1 cellular context compared by ENCODE assay signal in genomic region chr2:20868377-20868776, GRCh38.
TF ChIP-seq lines count a peak whose summit lies in the region.

No MANE protein-coding gene starts in this region.

TF ChIP-seq in GM12878, 131 proteins besides CTCF, POLR2A, EP300 and RAD21 (continued from another document and continues in another):
- TF ChIP-seq IRF4 (IDR thresholded peaks at IDR 0.05; ENCODE audit: low read depth, low read length) (peak; percentile 93), ASH2L (IDR thresholded peaks at IDR 0.05; ENCODE audit: borderline replicate concordance, low read depth) (no peak), CEBPZ (IDR thresholded peaks at IDR 0.05; ENCODE audit: low read depth, low read length) (no peak), POLR2AphosphoS2 (IDR thresholded peaks at IDR 0.05; ENCODE audit: low read depth, low read length) (no peak), MTA3 (IDR thresholded peaks at IDR 0.05; ENCODE audit: borderline replicate concordance, low read length) (no peak), RBBP5 (conservative IDR thresholded peaks at IDR 0.05) (no peak), PAX8 (IDR thresholded peaks at IDR 0.05) (no peak), MXI1 (IDR thresholded peaks at IDR 0.05; ENCODE audit: low read depth, low read length) (no peak), HDAC6 (IDR thresholded peaks at IDR 0.05; ENCODE audit: unreplicated experiment) (no peak), KLF5 (IDR thresholded peaks at IDR 0.05; ENCODE audit: partially characterized antibody) (no peak), CHD2 (IDR thresholded peaks at IDR 0.05; ENCODE audit: borderline replicate concordance, low read depth, low read length) (no peak), SP1 (IDR thresholded peaks at IDR 0.05; ENCODE audit: low read depth, low read length) (no peak), ZBTB11 (CRISPR knock-in tag; IDR thresholded peaks at IDR 0.05) (no peak), CBX5 (IDR thresholded peaks at IDR 0.05; ENCODE audit: low read depth) (0 out of 2 replicates have a peak, but pooled peaks have one; percentile 66), SMARCA5 (IDR thresholded peaks at IDR 0.05) (no peak), POU2F2 (IDR thresholded peaks at IDR 0.05; ENCODE audit: borderline replicate concordance, low read depth, low read length) (no peak), ZSCAN29 (IDR thresholded peaks at IDR 0.05) (no peak), SMAD5 (IDR thresholded peaks at IDR 0.05; ENCODE audit: low read depth) (no peak), EZH2 (IDR thresholded peaks at IDR 0.05; ENCODE audit: borderline replicate concordance, control insufficient read depth, low read depth, low read length) (no peak), TCF7 (IDR thresholded peaks at IDR 0.05; ENCODE audit: borderline replicate concordance) (peak; percentile 75), NFXL1 (IDR thresholded peaks at IDR 0.05; ENCODE audit: borderline replicate concordance) (no peak), NFIC (IDR thresholded peaks at IDR 0.05; ENCODE audit: low read depth, low read length) (peak; percentile 72), NRF1 (conservative IDR thresholded peaks at IDR 0.05; ENCODE audit: low read depth, low read length) (no peak), PML (IDR thresholded peaks at IDR 0.05; ENCODE audit: low read length) (no peak; the same call in 1 of the 2 replicates), SMC3 (IDR thresholded peaks at IDR 0.05; ENCODE audit: borderline replicate concordance, low read length) (no peak), CBX3 (IDR thresholded peaks at IDR 0.05; ENCODE audit: borderline replicate concordance, low read depth) (no peak), ATF7 (IDR thresholded peaks at IDR 0.05; ENCODE audit: low read depth) (no peak), HDGF (IDR thresholded peaks at IDR 0.05) (no peak), BHLHE40 (IDR thresholded peaks at IDR 0.05; ENCODE audit: borderline replicate concordance in 1 of 2, low read depth in 2 of 2, low read length in 1 of 2) (no peak), ZNF274 (IDR thresholded peaks at IDR 0.05; ENCODE audit: insufficient read depth, insufficient read length) (no peak), SUPT20H (IDR thresholded peaks at IDR 0.05; ENCODE audit: borderline replicate concordance, control insufficient read depth, low read depth, low read length) (no peak), DPF2 (IDR thresholded peaks at IDR 0.05) (no peak), CREB1 (IDR thresholded peaks at IDR 0.05; ENCODE audit: low read depth) (0 out of 2 replicates have a peak, but pooled peaks have one; percentile 43), FOXM1 (IDR thresholded peaks at IDR 0.05; ENCODE audit: low read depth, low read length) (0 out of 2 replicates have a peak, but pooled peaks have one; percentile 30), SPI1 (IDR thresholded peaks at IDR 0.05; ENCODE audit: borderline replicate concordance, insufficient read depth, low read depth, low read length) (no peak), RUNX3 (IDR thresholded peaks at IDR 0.05; ENCODE audit: low read length) (peak; percentile 99), USF1 (IDR thresholded peaks at IDR 0.05; ENCODE audit: borderline replicate concordance, extremely low read length, insufficient read depth, low read depth, low read length) (peak; percentile 72), ZBTB40 (IDR thresholded peaks at IDR 0.05; ENCODE audit: borderline replicate concordance) (no peak), SRF (IDR thresholded peaks at IDR 0.05; ENCODE audit: low read depth in 2 of 2, low read length in 2 of 2) (no peak), RAD51 (IDR thresholded peaks at IDR 0.05) (peak; percentile 35; the same call in 1 of the 2 replicates), TBL1XR1 (IDR thresholded peaks at IDR 0.05; ENCODE audit: low read depth, low read length) (peak; percentile 66; the same call in 1 of the 2 replicates), SMAD1 (IDR thresholded peaks at IDR 0.05; ENCODE audit: low read depth, partially characterized antibody) (no peak), NR2C2 (IDR thresholded peaks at IDR 0.05; ENCODE audit: borderline replicate concordance, control insufficient read depth, insufficient read length, low read depth) (no peak), BMI1 (IDR thresholded peaks at IDR 0.05; ENCODE audit: borderline replicate concordance) (no peak)
- TF ChIP-seq, protein P1, sequence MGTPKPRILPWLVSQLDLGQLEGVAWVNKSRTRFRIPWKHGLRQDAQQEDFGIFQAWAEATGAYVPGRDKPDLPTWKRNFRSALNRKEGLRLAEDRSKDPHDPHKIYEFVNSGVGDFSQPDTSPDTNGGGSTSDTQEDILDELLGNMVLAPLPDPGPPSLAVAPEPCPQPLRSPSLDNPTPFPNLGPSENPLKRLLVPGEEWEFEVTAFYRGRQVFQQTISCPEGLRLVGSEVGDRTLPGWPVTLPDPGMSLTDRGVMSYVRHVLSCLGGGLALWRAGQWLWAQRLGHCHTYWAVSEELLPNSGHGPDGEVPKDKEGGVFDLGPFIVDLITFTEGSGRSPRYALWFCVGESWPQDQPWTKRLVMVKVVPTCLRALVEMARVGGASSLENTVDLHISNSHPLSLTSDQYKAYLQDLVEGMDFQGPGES (IDR thresholded peaks at IDR 0.05), result no peak
- TF ChIP-seq, protein P2, sequence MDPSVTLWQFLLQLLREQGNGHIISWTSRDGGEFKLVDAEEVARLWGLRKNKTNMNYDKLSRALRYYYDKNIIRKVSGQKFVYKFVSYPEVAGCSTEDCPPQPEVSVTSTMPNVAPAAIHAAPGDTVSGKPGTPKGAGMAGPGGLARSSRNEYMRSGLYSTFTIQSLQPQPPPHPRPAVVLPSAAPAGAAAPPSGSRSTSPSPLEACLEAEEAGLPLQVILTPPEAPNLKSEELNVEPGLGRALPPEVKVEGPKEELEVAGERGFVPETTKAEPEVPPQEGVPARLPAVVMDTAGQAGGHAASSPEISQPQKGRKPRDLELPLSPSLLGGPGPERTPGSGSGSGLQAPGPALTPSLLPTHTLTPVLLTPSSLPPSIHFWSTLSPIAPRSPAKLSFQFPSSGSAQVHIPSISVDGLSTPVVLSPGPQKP (IDR thresholded peaks at IDR 0.05; ENCODE audit: low read depth, low read length), result no peak
- TF ChIP-seq, protein P3, sequence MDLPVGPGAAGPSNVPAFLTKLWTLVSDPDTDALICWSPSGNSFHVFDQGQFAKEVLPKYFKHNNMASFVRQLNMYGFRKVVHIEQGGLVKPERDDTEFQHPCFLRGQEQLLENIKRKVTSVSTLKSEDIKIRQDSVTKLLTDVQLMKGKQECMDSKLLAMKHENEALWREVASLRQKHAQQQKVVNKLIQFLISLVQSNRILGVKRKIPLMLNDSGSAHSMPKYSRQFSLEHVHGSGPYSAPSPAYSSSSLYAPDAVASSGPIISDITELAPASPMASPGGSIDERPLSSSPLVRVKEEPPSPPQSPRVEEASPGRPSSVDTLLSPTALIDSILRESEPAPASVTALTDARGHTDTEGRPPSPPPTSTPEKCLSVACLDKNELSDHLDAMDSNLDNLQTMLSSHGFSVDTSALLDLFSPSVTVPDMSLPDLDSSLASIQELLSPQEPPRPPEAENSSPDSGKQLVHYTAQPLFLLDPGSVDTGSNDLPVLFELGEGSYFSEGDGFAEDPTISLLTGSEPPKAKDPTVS (IDR thresholded peaks at IDR 0.05; ENCODE audit: low read depth, low read length), result no peak
- TF ChIP-seq, protein P4, sequence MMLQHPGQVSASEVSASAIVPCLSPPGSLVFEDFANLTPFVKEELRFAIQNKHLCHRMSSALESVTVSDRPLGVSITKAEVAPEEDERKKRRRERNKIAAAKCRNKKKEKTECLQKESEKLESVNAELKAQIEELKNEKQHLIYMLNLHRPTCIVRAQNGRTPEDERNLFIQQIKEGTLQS (IDR thresholded peaks at IDR 0.05; ENCODE audit: borderline replicate concordance, extremely low read depth, low read depth, low read length), result no peak
- TF ChIP-seq, protein P5, sequence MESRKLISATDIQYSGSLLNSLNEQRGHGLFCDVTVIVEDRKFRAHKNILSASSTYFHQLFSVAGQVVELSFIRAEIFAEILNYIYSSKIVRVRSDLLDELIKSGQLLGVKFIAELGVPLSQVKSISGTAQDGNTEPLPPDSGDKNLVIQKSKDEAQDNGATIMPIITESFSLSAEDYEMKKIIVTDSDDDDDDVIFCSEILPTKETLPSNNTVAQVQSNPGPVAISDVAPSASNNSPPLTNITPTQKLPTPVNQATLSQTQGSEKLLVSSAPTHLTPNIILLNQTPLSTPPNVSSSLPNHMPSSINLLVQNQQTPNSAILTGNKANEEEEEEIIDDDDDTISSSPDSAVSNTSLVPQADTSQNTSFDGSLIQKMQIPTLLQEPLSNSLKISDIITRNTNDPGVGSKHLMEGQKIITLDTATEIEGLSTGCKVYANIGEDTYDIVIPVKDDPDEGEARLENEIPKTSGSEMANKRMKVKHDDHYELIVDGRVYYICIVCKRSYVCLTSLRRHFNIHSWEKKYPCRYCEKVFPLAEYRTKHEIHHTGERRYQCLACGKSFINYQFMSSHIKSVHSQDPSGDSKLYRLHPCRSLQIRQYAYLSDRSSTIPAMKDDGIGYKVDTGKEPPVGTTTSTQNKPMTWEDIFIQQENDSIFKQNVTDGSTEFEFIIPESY (IDR thresholded peaks at IDR 0.05), result no peak
- TF ChIP-seq, protein P6, sequence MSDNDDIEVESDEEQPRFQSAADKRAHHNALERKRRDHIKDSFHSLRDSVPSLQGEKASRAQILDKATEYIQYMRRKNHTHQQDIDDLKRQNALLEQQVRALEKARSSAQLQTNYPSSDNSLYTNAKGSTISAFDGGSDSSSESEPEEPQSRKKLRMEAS (IDR thresholded peaks at IDR 0.05; ENCODE audit: low read depth, low read length), result no peak
